ENCODE assay signal across 8 cellular contexts in the genomic region with DNA sequence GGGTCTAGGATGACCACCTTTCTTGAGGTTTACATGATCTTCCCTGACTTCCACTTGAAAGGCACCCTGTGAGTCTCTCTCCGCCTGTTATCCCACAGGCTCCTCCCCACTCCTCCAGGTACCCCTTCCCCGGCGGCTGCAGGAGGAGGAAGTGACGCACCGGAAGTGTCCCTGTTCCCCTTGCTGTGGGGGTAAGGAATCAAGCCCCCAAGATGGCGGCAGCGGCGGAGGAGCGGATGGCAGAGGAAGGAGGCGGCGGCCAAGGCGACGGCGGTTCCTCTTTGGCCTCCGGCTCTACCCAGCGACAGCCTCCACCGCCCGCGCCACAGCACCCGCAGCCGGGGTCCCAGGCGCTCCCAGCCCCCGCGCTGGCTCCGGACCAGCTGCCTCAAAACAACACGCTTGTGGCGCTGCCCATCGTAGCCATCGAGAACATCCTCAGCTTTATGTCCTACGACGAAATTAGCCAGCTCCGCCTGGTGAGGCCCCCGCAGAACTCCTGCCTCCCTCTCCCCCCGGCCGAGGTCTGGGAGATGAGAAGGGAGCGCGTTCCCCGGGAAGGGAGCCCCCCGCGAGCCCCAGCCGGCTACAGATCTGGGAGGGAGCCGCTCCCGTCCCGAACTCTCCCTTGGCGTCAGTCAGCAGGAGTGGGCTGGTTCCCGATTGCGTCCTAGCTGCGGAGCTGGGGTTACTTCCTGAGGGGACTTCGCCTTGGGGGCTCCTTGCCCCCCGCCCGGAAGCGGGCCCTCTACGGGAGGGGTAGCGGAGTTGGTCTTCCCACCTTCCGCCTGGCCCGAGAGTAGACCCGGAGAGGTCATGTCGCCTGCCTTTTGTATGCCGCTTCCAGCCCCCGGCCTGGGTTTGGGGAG. TPM values are rescaled to one million over a fixed set of nuclear protein-coding genes. Genes with fewer than 3 reads are reported as not detected.
A peak's percentile ranks its signal among the peaks of the same experiment; 100 is the strongest.
DNase-seq lines count a peak whose midpoint lies in the region; ATAC-seq, FAIRE-seq and TF ChIP-seq lines count a peak whose summit lies in the region.

A gene with protein sequence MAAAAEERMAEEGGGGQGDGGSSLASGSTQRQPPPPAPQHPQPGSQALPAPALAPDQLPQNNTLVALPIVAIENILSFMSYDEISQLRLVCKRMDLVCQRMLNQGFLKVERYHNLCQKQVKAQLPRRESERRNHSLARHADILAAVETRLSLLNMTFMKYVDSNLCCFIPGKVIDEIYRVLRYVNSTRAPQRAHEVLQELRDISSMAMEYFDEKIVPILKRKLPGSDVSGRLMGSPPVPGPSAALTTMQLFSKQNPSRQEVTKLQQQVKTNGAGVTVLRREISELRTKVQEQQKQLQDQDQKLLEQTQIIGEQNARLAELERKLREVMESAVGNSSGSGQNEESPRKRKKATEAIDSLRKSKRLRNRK (plus strand): TSS at position 194 of the 869 bp plus-strand sequence. CDS start 19 bp downstream, at position 213.

- peak; percentile 94 for TF ChIP-seq POLR2A in GM19193 (IDR thresholded peaks at IDR 0.05; ENCODE audit: extremely low read depth, insufficient read depth, insufficient read length)

- peaks cover 16% of the 10 kb centered on the region for H3K27me3 Mint-ChIP-seq in chondrocyte (ENCODE audit: low read depth)

- H3K36me3 ChIP-seq in kidney (ENCODE audit: control insufficient read depth in 1 of 2, insufficient read depth in 2 of 2, low read length in 2 of 2): no peaks in the 10 kb centered on the region

- intact Hi-C loops in kidney (cut with DNase I): no loop called here

- H3K4me3 Mint-ChIP-seq in chondrocyte (ENCODE audit: unreplicated experiment): peak within 1 kb of the TSS; percentile 73

- H3K4me1 Mint-ChIP-seq in chondrocyte (ENCODE audit: low read depth): peaks cover 25% of the 10 kb centered on the region

- H3K9me3 ChIP-seq in kidney (ENCODE audit: control insufficient read depth in 1 of 2, low read length in 2 of 2): no peaks in the 10 kb centered on the region

- peak within 1 kb of the TSS; percentile 61 to 90 for H3K9ac ChIP-seq in kidney (ENCODE audit: low read length in 2 of 2)

- DNase-seq in AML-193 (lab: John Stamatoyannopoulos, UW): peak; percentile 84 to 91
- DNase-seq in NCI-H510A treated with DMSO at 0.1 percent for 48 hours (lab: John Stamatoyannopoulos, UW): peak; percentile 95
- peak; percentile 88 to 89 for DNase-seq in activated CD4-positive, alpha-beta T cell treated with anti-CD3 and anti-CD28 coated beads for 24 hours (ENCODE audit: low read depth in 2 of 2)
- peak; percentile 98 for DNase-seq in chondrocyte (ENCODE audit: low spot score)
- peak; percentile 98 for DNase-seq in kidney
- DNase-seq in stimulated activated CD4-positive, alpha-beta T cell treated with anti-CD3 and anti-CD28 coated beads, Interleukin-15, amount 100 ng/mL, for 24 hours: peak; percentile 98

- TF ChIP-seq CTCF in chondrocyte (IDR thresholded peaks at IDR 0.05) (peak; percentile 19), kidney (IDR thresholded peaks at IDR 0.05; ENCODE audit: borderline replicate concordance, extremely low read depth, insufficient read depth) (no peak)

- peak; percentile 6 for FAIRE-seq in kidney (lab: Jason Lieb, UNC)

- ATAC-seq in HG03439 (IDR thresholded peaks at IDR 0.05; ENCODE audit: unreplicated experiment): peak; percentile 96

- H3K9me3 Mint-ChIP-seq in chondrocyte (ENCODE audit: low read depth): no peaks in the 10 kb centered on the region

- H3K4me3 ChIP-seq in kidney (ENCODE audit: low read length in 2 of 2): peak within 1 kb of the TSS; percentile 77 to 86

- peak within 1 kb of the TSS; percentile 86 to 90 for H3K27ac ChIP-seq in kidney (ENCODE audit: low read depth in 2 of 2, low read length in 2 of 2)

- H3K36me3 Mint-ChIP-seq in chondrocyte (ENCODE audit: low read depth): no peaks in the 10 kb centered on the region

- peak within 1 kb of the TSS; percentile 71 for H3K27ac Mint-ChIP-seq in chondrocyte (ENCODE audit: unreplicated experiment)

- peaks cover 0 to 2% of the 10 kb centered on the region in 2 donors for H3K4me1 ChIP-seq in kidney (ENCODE audit: control insufficient read depth in 1 of 2, insufficient read depth in 1 of 2, low read depth in 1 of 2, low read length in 2 of 2)

RNA-seq across cellular contexts. Expression of the gene that starts here (rescaled TPM):
- total RNA-seq in chondrocyte (19.4 to 23.9 TPM (median 20.1 TPM) in 3 replicates), kidney (31.4 TPM)
- 8.8 TPM for polyA plus RNA-seq in kidney (ENCODE audit: insufficient read depth, low read depth, low replicate concordance)

Comparison
In these comparisons a context has a peak if more than half of its experiments do, and no peak if none do; other contexts are left out.
1. Peak in every context shown above with its lines: DNase-seq, ATAC-seq, H3K4me3 ChIP-seq and H3K27ac ChIP-seq.